18 cellular contexts compared by ENCODE assay signal in genomic region chr10:115295213-115295805, GRCh38.
A peak's percentile ranks its signal among the peaks of the same experiment; 100 is the strongest.
DNase-seq lines count a peak whose midpoint lies in the region; ATAC-seq and TF ChIP-seq lines count a peak whose summit lies in the region.
"Had no signal": no experiment of that assay in that cellular context is flagged by ENCODE, and none has a peak within 500 bp of the region (broad histone marks: within the 10 kb centered on the region; RNA-seq: fewer than 3 reads in every experiment).

No MANE protein-coding gene starts in this region.

- H3K4ac ChIP-seq in mesendoderm (ENCODE audit: low read depth, low read length), result no peak overlapping the region

- no peak overlapping the region for H2BK120ac ChIP-seq in mesendoderm (ENCODE audit: low read depth, low read length)

- H3K4me2 ChIP-seq in GM23338, result no peak overlapping the region
- H3K4me2 ChIP-seq in mesendoderm (ENCODE audit: low read length), result no peak overlapping the region
- H3K4me2 ChIP-seq: BLaER1 treated with 17β-estradiol and CSF1 and Interleukin-3, amounts not matched to agents 10 nM and 100 nM had no signal

- ATAC-seq in GM23338 (peak; percentile 53), upper lobe of right lung (peak; percentile 14)
- no peak for ATAC-seq in activated CD8-positive, alpha-beta memory T cell treated with anti-CD3 and anti-CD28 coated beads, Interleukin-2, amount 10 ng/mL, durations not matched to agents 7 days and 5 days
- ATAC-seq: CD8-positive, alpha-beta T cell; GM12878; HCT116 had no signal

- no peaks in the 10 kb centered on the region for H3F3A ChIP-seq in GM23338 (replicated peaks; ENCODE audit: low read depth)

- intact Hi-C loops in upper lobe of right lung (cut with DNase I), result no loop called here

- H3K79me2 ChIP-seq in GM23338 (replicated peaks; ENCODE audit: insufficient read depth) (no peaks in the 10 kb centered on the region), mesendoderm (ENCODE audit: control insufficient read depth, insufficient read depth, low read length) (no peaks in the 10 kb centered on the region)

- H3K4me1 ChIP-seq in GM23338 (ENCODE audit: insufficient read depth), result no peaks in the 10 kb centered on the region
- H3K4me1 ChIP-seq in endodermal cell (ENCODE audit: control insufficient read depth, insufficient read depth, low read length), result no peaks in the 10 kb centered on the region
- no peaks in the 10 kb centered on the region for H3K4me1 ChIP-seq in mesendoderm (ENCODE audit: control insufficient read depth, low read depth, low read length)
- no peaks in the 10 kb centered on the region for H3K4me1 ChIP-seq in upper lobe of right lung
- H3K4me1 ChIP-seq: BLaER1 treated with 17β-estradiol and CSF1 and Interleukin-3, amounts not matched to agents 10 nM and 100 nM had no signal

- no peak overlapping the region for H4K8ac ChIP-seq in mesendoderm (ENCODE audit: low read depth, low read length)

- 80 to 91% methylated on average over 1 to 5 of the region's 5 CpGs for WGBS in endodermal cell (ENCODE audit: insufficient coverage in 1 of 2, insufficient read length in 1 of 2), 2 experiments
- WGBS in mesendoderm (ENCODE audit: extremely low coverage, insufficient coverage, low lambda C conversion rate), result no CpG with 5 or more reads among the region's 5 CpGs

- H3K4me3 ChIP-seq in GM23338 (no peak overlapping the region), endodermal cell (ENCODE audit: low read length) (no peak overlapping the region), mesendoderm (ENCODE audit: low read length) (no peak overlapping the region), upper lobe of right lung (no peak overlapping the region)
- H3K4me3 ChIP-seq: BLaER1 treated with 17β-estradiol and CSF1 and Interleukin-3, amounts not matched to agents 10 nM and 100 nM; GM12878; GM23248 had no signal

- no peak overlapping the region for H2BK15ac ChIP-seq in mesendoderm (replicated peaks; ENCODE audit: low read depth)

- H3K4me3 Mint-ChIP-seq in GM23338 (no peak overlapping the region), endodermal cell (no peak overlapping the region)
- H3K4me3 Mint-ChIP-seq in activated CD8-positive, alpha-beta memory T cell treated with anti-CD3 and anti-CD28 coated beads, Interleukin-2, amount 10 ng/mL, durations not matched to agents 7 days and 5 days, result no peak overlapping the region
- H3K4me3 Mint-ChIP-seq: B cell; CD8-positive, alpha-beta T cell; HFFc6 had no signal

- no peaks in the 10 kb centered on the region for H3K79me1 ChIP-seq in mesendoderm (ENCODE audit: low read length)

- H3K27ac ChIP-seq in GM23338 (ENCODE audit: low read depth), result no peak overlapping the region
- H3K27ac ChIP-seq in endodermal cell (ENCODE audit: low read depth, low read length), result no peak overlapping the region
- no peak overlapping the region for H3K27ac ChIP-seq in mesendoderm (ENCODE audit: low read depth, low read length)
- H3K27ac ChIP-seq in upper lobe of right lung, result no peak overlapping the region
- H3K27ac ChIP-seq: BLaER1 treated with 17β-estradiol and CSF1 and Interleukin-3, amounts not matched to agents 10 nM and 100 nM; GM23248; HL-60 had no signal

- H3K56ac ChIP-seq in mesendoderm (ENCODE audit: low read length), result no peak overlapping the region

- H3K9me3 Mint-ChIP-seq in GM23338, result peaks cover 14% of the 10 kb centered on the region; the same call in 2 of the 3 replicates
- H3K9me3 Mint-ChIP-seq in endodermal cell, result peaks cover 6% of the 10 kb centered on the region
- peaks cover 10% of the 10 kb centered on the region for H3K9me3 Mint-ChIP-seq in activated CD8-positive, alpha-beta memory T cell treated with anti-CD3 and anti-CD28 coated beads, Interleukin-2, amount 10 ng/mL, durations not matched to agents 7 days and 5 days (ENCODE audit: low read depth)

- H3K36me3 ChIP-seq in GM23338 (ENCODE audit: insufficient read depth), result no peaks in the 10 kb centered on the region
- H3K36me3 ChIP-seq in endodermal cell (ENCODE audit: control insufficient read depth, insufficient read depth, low read length), result no peaks in the 10 kb centered on the region
- H3K36me3 ChIP-seq in mesendoderm (ENCODE audit: control insufficient read depth, insufficient read depth, low read length), result no peaks in the 10 kb centered on the region
- H3K36me3 ChIP-seq in upper lobe of right lung, result no peaks in the 10 kb centered on the region

- peaks cover 5% of the 10 kb centered on the region; the same call in 2 of the 3 replicates for H3K36me3 Mint-ChIP-seq in GM23338 (ENCODE audit: low read depth)
- H3K36me3 Mint-ChIP-seq in endodermal cell (ENCODE audit: low read depth), result no peaks in the 10 kb centered on the region
- no peaks in the 10 kb centered on the region for H3K36me3 Mint-ChIP-seq in activated CD8-positive, alpha-beta memory T cell treated with anti-CD3 and anti-CD28 coated beads, Interleukin-2, amount 10 ng/mL, durations not matched to agents 7 days and 5 days
- H3K36me3 Mint-ChIP-seq: CD8-positive, alpha-beta T cell had no signal

- TF ChIP-seq CTCF in GM23338 (conservative IDR thresholded peaks at IDR 0.05; ENCODE audit: low read depth in 2 of 2), result no peak
- TF ChIP-seq CTCF in endodermal cell (conservative IDR thresholded peaks at IDR 0.05), result no peak
- TF ChIP-seq CTCF in upper lobe of right lung (IDR thresholded peaks at IDR 0.05), result no peak

- H2AK5ac ChIP-seq in mesendoderm (ENCODE audit: low read length), result no peak overlapping the region

- H3K27me3 ChIP-seq in GM23338 (ENCODE audit: insufficient read depth) (no peaks in the 10 kb centered on the region), endodermal cell (ENCODE audit: control insufficient read depth, insufficient read depth, low read length, poor library complexity, severe bottlenecking) (no peaks in the 10 kb centered on the region), mesendoderm (ENCODE audit: insufficient read depth, low read length, poor library complexity) (no peaks in the 10 kb centered on the region), upper lobe of right lung (no peaks in the 10 kb centered on the region)
- H3K27me3 ChIP-seq: BLaER1 treated with 17β-estradiol and CSF1 and Interleukin-3, amounts not matched to agents 10 nM and 100 nM had no signal

- DNase-seq in GM23338 (ENCODE audit: low spot score) (no peak), endodermal cell (peak; percentile 50), mesendoderm (peak; percentile 39), upper lobe of right lung (no peak), NCI-H446 treated with DMSO at 0.1 percent for 48 hours (lab: John Stamatoyannopoulos, UW) (no peak)
- no peak for DNase-seq in stimulated activated CD4-positive, alpha-beta T cell treated with anti-CD3 and anti-CD28 coated beads, Interleukin-4, amount 100 ng/mL, for 24 hours
- no peak for DNase-seq in activated CD8-positive, alpha-beta memory T cell treated with anti-CD3 and anti-CD28 coated beads, Interleukin-2, amount 10 ng/mL, durations not matched to agents 7 days and 5 days
- DNase-seq: Calu3; CD8-positive, alpha-beta T cell; DMS79 treated with DMSO at 0.1 percent for 48 hours; GM23248; H7; HFFc6 had no signal

- peak overlapping the region; percentile 45 for H3K23ac ChIP-seq in mesendoderm (ENCODE audit: low read length)

- H3K4me1 Mint-ChIP-seq in GM23338 (peaks cover 10% of the 10 kb centered on the region), endodermal cell (peaks cover 5% of the 10 kb centered on the region)
- no peaks in the 10 kb centered on the region for H3K4me1 Mint-ChIP-seq in activated CD8-positive, alpha-beta memory T cell treated with anti-CD3 and anti-CD28 coated beads, Interleukin-2, amount 10 ng/mL, durations not matched to agents 7 days and 5 days
- H3K4me1 Mint-ChIP-seq: B cell had no signal

- no peak overlapping the region for H2BK5ac ChIP-seq in mesendoderm (ENCODE audit: low read length)

- no peaks in the 10 kb centered on the region for H4K20me1 ChIP-seq in GM23338 (replicated peaks; ENCODE audit: insufficient read depth)
- H4K20me1 ChIP-seq: BLaER1 treated with 17β-estradiol and CSF1 and Interleukin-3, amounts not matched to agents 10 nM and 100 nM had no signal

- H3K27me3 Mint-ChIP-seq in GM23338 (ENCODE audit: insufficient read depth, low read depth, poor library complexity) (peaks cover 4% of the 10 kb centered on the region), endodermal cell (ENCODE audit: insufficient read depth) (no peaks in the 10 kb centered on the region)
- no peaks in the 10 kb centered on the region for H3K27me3 Mint-ChIP-seq in activated CD8-positive, alpha-beta memory T cell treated with anti-CD3 and anti-CD28 coated beads, Interleukin-2, amount 10 ng/mL, durations not matched to agents 7 days and 5 days
- H3K27me3 Mint-ChIP-seq: B cell had no signal

- no peaks in the 10 kb centered on the region for H3K9me2 ChIP-seq in GM23338 (ENCODE audit: insufficient read depth)

- no peak overlapping the region for H2AFZ ChIP-seq in GM23338
- H2AFZ ChIP-seq: GM23248 had no signal

- H3K27ac Mint-ChIP-seq in GM23338, result no peak overlapping the region
- no peak overlapping the region for H3K27ac Mint-ChIP-seq in endodermal cell
- H3K27ac Mint-ChIP-seq in activated CD8-positive, alpha-beta memory T cell treated with anti-CD3 and anti-CD28 coated beads, Interleukin-2, amount 10 ng/mL, durations not matched to agents 7 days and 5 days, result no peak overlapping the region
- H3K27ac Mint-ChIP-seq: B cell; CD8-positive, alpha-beta T cell; HFFc6 had no signal

- no peak overlapping the region for H3K18ac ChIP-seq in mesendoderm (ENCODE audit: low read length)

- no peak overlapping the region for H4K5ac ChIP-seq in mesendoderm (ENCODE audit: low read length)

- no peaks in the 10 kb centered on the region for H3K9me3 ChIP-seq in endodermal cell (ENCODE audit: control insufficient read depth, low read length)
- peaks cover 4% of the 10 kb centered on the region for H3K9me3 ChIP-seq in upper lobe of right lung

- CTCF ChIA-PET in activated CD8-positive, alpha-beta memory T cell treated with anti-CD3 and anti-CD28 coated beads, Interleukin-2, amount 10 ng/mL, durations not matched to agents 7 days and 5 days (lab: Charles Lee), result no interaction called here

- no peak overlapping the region for H3K9ac ChIP-seq in endodermal cell (ENCODE audit: extremely low read depth, low read length, poor library complexity, severe bottlenecking)
- no peak overlapping the region for H3K9ac ChIP-seq in mesendoderm (ENCODE audit: low read length)
- H3K9ac ChIP-seq: BLaER1 treated with 17β-estradiol and CSF1 and Interleukin-3, amounts not matched to agents 10 nM and 100 nM; GM23248 had no signal

TF ChIP-seq in GM23338, 12 proteins besides CTCF, POLR2A, EP300 and RAD21 (continues in another document):
- TF ChIP-seq JUNB (IDR thresholded peaks at IDR 0.05; ENCODE audit: unreplicated experiment) (no peak), ETS1 (IDR thresholded peaks at IDR 0.05) (no peak), NANOG (IDR thresholded peaks at IDR 0.05; ENCODE audit: borderline replicate concordance) (no peak)

Comparison
In these comparisons a context has a peak if more than half of its experiments do, and no peak if none do; other contexts are left out.
1. DNase-seq: peak in endodermal cell (single experiment) and mesendoderm (single experiment); none in GM23338 (single experiment), upper lobe of right lung (single experiment), stimulated activated CD4-positive, alpha-beta T cell treated with anti-CD3 and anti-CD28 coated beads, Interleukin-4, amount 100 ng/mL, for 24 hours (single experiment), NCI-H446 treated with DMSO at 0.1 percent for 48 hours (single experiment) and activated CD8-positive, alpha-beta memory T cell treated with anti-CD3 and anti-CD28 coated beads, Interleukin-2, amount 10 ng/mL, durations not matched to agents 7 days and 5 days (single experiment).